1 cellular context compared by ENCODE assay signal in the genomic region with DNA sequence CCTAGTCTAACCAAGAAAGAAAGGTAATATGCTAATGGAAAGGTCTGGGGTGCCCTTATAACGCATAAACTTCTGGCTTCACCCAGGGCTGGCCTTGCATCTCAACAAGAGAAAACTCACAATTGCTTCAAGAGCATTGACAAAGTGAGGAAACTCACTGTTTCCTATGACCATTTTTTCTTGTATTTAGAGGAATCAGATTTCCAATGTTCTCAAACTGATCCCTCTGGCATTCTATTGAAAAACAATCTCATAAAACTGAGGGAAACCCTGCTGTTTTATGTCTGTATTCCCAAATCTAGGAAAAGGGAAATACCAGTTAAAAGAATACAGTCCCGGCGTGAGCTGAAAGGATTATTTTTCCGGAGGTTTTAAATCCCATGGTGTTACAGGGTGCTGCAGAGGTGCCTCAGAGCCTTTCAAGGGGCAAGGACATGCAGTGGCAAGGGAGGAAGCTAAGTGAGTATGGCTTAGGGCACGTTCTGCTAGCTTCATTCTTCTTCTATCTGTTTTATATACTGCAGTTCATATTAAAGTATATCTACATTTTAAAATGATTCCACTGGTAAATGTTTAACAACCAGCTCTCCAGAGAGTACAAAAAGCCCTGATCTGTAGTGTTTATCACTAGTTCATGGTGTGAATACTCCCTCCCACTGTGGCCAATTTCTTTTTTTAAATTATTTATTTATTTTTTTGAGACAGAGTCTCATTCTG.
TF ChIP-seq lines count a peak whose summit lies in the region.

No MANE protein-coding gene starts in this region.

TF ChIP-seq in HEK293, 187 proteins besides CTCF, POLR2A, EP300 and RAD21 (continued from another document and continues in another):
- TF ChIP-seq MZF1 (tag by site-specific recombination; IDR thresholded peaks at IDR 0.05; ENCODE audit: borderline replicate concordance) (0 out of 2 replicates have a peak, but pooled peaks have one; percentile 10), ZNF394 (tag by site-specific recombination; IDR thresholded peaks at IDR 0.05; ENCODE audit: borderline replicate concordance) (no peak), ZBTB21 (tag by site-specific recombination; IDR thresholded peaks at IDR 0.05) (no peak), ZNF768 (tag by site-specific recombination; IDR thresholded peaks at IDR 0.05) (no peak), GLI2 (tag by site-specific recombination; IDR thresholded peaks at IDR 0.05; ENCODE audit: borderline replicate concordance, low read depth) (no peak), ZFP37 (tag by site-specific recombination; IDR thresholded peaks at IDR 0.05) (no peak), ZNF112 (tag by site-specific recombination; IDR thresholded peaks at IDR 0.05) (no peak), ZNF626 (tag by site-specific recombination; IDR thresholded peaks at IDR 0.05) (no peak), ZNF654 (tag by site-specific recombination; IDR thresholded peaks at IDR 0.05; ENCODE audit: low read depth) (0 out of 2 replicates have a peak, but pooled peaks have one; percentile 3), ZNF555 (tag by site-specific recombination; conservative IDR thresholded peaks at IDR 0.05) (no peak), BCL11B (tag by site-specific recombination; IDR thresholded peaks at IDR 0.05; ENCODE audit: low read depth) (no peak), ZBTB7A (tag by site-specific recombination; IDR thresholded peaks at IDR 0.05; ENCODE audit: low read depth) (no peak), ZNF501 (tag by site-specific recombination; IDR thresholded peaks at IDR 0.05) (peak; percentile 58; the same call in 1 of the 2 replicates), ZNF791 (tag by site-specific recombination; IDR thresholded peaks at IDR 0.05) (no peak), GFI1B (tag by site-specific recombination; IDR thresholded peaks at IDR 0.05) (no peak), ZNF629 (tag by site-specific recombination; IDR thresholded peaks at IDR 0.05) (0 out of 2 replicates have a peak, but pooled peaks have one; percentile 29), HOXC10 (CRISPR knock-in tag; IDR thresholded peaks at IDR 0.05) (no peak), ZNF24 (tag by site-specific recombination; IDR thresholded peaks at IDR 0.05) (no peak), ZBTB20 (tag by site-specific recombination; IDR thresholded peaks at IDR 0.05) (no peak), OVOL3 (tag by site-specific recombination; IDR thresholded peaks at IDR 0.05) (no peak), ZNF335 (tag by site-specific recombination; conservative IDR thresholded peaks at IDR 0.05) (no peak), ZNF701 (tag by site-specific recombination; IDR thresholded peaks at IDR 0.05) (no peak), YY2 (tag by site-specific recombination; IDR thresholded peaks at IDR 0.05) (no peak), ZBTB8A (tag by site-specific recombination; IDR thresholded peaks at IDR 0.05) (peak; percentile 49; the same call in 1 of the 2 replicates), ZNF155 (tag by site-specific recombination; IDR thresholded peaks at IDR 0.05) (no peak), ZFP41 (tag by site-specific recombination; IDR thresholded peaks at IDR 0.05; ENCODE audit: borderline replicate concordance) (no peak), ZNF621 (tag by site-specific recombination; IDR thresholded peaks at IDR 0.05) (no peak), ZFP69B (tag by site-specific recombination; IDR thresholded peaks at IDR 0.05) (no peak), MYNN (tag by site-specific recombination; IDR thresholded peaks at IDR 0.05; ENCODE audit: borderline replicate concordance) (no peak), ZNF624 (tag by site-specific recombination; IDR thresholded peaks at IDR 0.05) (no peak), ZNF114 (tag by site-specific recombination; IDR thresholded peaks at IDR 0.05) (no peak)
- TF ChIP-seq, protein P1, sequence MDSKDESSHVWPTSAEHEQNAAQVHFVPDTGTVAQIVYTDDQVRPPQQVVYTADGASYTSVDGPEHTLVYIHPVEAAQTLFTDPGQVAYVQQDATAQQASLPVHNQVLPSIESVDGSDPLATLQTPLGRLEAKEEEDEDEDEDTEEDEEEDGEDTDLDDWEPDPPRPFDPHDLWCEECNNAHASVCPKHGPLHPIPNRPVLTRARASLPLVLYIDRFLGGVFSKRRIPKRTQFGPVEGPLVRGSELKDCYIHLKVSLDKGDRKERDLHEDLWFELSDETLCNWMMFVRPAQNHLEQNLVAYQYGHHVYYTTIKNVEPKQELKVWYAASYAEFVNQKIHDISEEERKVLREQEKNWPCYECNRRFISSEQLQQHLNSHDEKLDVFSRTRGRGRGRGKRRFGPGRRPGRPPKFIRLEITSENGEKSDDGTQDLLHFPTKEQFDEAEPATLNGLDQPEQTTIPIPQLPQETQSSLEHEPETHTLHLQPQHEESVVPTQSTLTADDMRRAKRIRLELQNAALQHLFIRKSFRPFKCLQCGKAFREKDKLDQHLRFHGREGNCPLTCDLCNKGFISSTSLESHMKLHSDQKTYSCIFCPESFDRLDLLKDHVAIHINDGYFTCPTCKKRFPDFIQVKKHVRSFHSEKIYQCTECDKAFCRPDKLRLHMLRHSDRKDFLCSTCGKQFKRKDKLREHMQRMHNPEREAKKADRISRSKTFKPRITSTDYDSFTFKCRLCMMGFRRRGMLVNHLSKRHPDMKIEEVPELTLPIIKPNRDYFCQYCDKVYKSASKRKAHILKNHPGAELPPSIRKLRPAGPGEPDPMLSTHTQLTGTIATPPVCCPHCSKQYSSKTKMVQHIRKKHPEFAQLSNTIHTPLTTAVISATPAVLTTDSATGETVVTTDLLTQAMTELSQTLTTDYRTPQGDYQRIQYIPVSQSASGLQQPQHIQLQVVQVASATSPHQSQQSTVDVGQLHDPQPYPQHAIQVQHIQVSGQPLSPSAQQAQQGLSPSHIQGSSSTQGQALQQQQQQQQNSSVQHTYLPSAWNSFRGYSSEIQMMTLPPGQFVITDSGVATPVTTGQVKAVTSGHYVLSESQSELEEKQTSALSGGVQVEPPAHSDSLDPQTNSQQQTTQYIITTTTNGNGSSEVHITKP (tag by site-specific recombination; IDR thresholded peaks at IDR 0.05): no peak; the same call in 1 of the 2 replicates
- TF ChIP-seq, protein P2, sequence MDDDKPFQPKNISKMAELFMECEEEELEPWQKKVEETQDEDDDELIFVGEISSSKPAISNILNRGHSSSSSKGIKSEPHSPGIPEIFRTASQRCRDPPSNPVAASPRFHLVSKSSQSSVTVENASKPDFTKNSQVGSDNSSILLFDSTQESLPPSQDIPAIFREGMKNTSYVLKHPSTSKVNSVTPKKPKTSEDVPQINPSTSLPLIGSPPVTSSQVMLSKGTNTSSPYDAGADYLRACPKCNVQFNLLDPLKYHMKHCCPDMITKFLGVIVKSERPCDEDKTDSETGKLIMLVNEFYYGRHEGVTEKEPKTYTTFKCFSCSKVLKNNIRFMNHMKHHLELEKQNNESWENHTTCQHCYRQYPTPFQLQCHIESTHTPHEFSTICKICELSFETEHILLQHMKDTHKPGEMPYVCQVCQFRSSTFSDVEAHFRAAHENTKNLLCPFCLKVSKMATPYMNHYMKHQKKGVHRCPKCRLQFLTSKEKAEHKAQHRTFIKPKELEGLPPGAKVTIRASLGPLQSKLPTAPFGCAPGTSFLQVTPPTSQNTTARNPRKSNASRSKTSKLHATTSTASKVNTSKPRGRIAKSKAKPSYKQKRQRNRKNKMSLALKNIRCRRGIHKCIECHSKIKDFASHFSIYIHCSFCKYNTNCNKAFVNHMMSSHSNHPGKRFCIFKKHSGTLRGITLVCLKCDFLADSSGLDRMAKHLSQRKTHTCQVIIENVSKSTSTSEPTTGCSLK (tag by site-specific recombination; IDR thresholded peaks at IDR 0.05): no peak
- TF ChIP-seq, protein P3, sequence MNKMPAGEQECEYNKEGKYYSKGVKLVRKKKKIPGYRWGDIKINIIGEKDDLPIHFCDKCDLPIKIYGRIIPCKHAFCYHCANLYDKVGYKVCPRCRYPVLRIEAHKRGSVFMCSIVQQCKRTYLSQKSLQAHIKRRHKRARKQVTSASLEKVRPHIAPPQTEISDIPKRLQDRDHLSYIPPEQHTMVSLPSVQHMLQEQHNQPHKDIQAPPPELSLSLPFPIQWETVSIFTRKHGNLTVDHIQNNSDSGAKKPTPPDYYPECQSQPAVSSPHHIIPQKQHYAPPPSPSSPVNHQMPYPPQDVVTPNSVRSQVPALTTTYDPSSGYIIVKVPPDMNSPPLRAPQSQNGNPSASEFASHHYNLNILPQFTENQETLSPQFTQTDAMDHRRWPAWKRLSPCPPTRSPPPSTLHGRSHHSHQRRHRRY (tag by site-specific recombination; IDR thresholded peaks at IDR 0.05): no peak
- TF ChIP-seq, protein P4, sequence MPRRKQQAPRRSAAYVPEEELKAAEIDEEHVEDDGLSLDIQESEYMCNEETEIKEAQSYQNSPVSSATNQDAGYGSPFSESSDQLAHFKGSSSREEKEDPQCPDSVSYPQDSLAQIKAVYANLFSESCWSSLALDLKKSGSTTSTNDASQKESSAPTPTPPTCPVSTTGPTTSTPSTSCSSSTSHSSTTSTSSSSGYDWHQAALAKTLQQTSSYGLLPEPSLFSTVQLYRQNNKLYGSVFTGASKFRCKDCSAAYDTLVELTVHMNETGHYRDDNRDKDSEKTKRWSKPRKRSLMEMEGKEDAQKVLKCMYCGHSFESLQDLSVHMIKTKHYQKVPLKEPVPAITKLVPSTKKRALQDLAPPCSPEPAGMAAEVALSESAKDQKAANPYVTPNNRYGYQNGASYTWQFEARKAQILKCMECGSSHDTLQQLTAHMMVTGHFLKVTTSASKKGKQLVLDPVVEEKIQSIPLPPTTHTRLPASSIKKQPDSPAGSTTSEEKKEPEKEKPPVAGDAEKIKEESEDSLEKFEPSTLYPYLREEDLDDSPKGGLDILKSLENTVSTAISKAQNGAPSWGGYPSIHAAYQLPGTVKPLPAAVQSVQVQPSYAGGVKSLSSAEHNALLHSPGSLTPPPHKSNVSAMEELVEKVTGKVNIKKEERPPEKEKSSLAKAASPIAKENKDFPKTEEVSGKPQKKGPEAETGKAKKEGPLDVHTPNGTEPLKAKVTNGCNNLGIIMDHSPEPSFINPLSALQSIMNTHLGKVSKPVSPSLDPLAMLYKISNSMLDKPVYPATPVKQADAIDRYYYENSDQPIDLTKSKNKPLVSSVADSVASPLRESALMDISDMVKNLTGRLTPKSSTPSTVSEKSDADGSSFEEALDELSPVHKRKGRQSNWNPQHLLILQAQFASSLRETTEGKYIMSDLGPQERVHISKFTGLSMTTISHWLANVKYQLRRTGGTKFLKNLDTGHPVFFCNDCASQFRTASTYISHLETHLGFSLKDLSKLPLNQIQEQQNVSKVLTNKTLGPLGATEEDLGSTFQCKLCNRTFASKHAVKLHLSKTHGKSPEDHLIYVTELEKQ (tag by site-specific recombination; IDR thresholded peaks at IDR 0.05; ENCODE audit: borderline replicate concordance): no peak
- TF ChIP-seq, protein P5, sequence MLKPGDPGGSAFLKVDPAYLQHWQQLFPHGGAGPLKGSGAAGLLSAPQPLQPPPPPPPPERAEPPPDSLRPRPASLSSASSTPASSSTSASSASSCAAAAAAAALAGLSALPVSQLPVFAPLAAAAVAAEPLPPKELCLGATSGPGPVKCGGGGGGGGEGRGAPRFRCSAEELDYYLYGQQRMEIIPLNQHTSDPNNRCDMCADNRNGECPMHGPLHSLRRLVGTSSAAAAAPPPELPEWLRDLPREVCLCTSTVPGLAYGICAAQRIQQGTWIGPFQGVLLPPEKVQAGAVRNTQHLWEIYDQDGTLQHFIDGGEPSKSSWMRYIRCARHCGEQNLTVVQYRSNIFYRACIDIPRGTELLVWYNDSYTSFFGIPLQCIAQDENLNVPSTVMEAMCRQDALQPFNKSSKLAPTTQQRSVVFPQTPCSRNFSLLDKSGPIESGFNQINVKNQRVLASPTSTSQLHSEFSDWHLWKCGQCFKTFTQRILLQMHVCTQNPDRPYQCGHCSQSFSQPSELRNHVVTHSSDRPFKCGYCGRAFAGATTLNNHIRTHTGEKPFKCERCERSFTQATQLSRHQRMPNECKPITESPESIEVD (tag by site-specific recombination; IDR thresholded peaks at IDR 0.05): peak; percentile 99
- TF ChIP-seq, protein P6, sequence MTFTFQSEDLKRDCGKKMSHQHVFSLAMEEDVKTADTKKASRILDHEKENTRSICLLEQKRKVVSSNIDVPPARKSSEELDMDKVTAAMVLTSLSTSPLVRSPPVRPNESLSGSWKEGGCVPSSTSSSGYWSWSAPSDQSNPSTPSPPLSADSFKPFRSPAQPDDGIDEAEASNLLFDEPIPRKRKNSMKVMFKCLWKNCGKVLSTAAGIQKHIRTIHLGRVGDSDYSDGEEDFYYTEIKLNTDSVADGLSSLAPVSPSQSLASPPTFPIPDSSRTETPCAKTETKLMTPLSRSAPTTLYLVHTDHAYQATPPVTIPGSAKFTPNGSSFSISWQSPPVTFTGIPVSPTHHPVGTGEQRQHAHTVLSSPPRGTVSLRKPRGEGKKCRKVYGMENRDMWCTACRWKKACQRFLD (tag by site-specific recombination; IDR thresholded peaks at IDR 0.05): no peak
- TF ChIP-seq, protein P7, sequence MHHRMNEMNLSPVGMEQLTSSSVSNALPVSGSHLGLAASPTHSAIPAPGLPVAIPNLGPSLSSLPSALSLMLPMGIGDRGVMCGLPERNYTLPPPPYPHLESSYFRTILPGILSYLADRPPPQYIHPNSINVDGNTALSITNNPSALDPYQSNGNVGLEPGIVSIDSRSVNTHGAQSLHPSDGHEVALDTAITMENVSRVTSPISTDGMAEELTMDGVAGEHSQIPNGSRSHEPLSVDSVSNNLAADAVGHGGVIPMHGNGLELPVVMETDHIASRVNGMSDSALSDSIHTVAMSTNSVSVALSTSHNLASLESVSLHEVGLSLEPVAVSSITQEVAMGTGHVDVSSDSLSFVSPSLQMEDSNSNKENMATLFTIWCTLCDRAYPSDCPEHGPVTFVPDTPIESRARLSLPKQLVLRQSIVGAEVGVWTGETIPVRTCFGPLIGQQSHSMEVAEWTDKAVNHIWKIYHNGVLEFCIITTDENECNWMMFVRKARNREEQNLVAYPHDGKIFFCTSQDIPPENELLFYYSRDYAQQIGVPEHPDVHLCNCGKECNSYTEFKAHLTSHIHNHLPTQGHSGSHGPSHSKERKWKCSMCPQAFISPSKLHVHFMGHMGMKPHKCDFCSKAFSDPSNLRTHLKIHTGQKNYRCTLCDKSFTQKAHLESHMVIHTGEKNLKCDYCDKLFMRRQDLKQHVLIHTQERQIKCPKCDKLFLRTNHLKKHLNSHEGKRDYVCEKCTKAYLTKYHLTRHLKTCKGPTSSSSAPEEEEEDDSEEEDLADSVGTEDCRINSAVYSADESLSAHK (tag by site-specific recombination; IDR thresholded peaks at IDR 0.05): peak; percentile 67; the same call in 1 of the 2 replicates
- TF ChIP-seq, protein P8, sequence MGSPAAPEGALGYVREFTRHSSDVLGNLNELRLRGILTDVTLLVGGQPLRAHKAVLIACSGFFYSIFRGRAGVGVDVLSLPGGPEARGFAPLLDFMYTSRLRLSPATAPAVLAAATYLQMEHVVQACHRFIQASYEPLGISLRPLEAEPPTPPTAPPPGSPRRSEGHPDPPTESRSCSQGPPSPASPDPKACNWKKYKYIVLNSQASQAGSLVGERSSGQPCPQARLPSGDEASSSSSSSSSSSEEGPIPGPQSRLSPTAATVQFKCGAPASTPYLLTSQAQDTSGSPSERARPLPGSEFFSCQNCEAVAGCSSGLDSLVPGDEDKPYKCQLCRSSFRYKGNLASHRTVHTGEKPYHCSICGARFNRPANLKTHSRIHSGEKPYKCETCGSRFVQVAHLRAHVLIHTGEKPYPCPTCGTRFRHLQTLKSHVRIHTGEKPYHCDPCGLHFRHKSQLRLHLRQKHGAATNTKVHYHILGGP (tag by site-specific recombination; IDR thresholded peaks at IDR 0.05): peak; percentile 30; the same call in 1 of the 2 replicates
- TF ChIP-seq, protein P9, sequence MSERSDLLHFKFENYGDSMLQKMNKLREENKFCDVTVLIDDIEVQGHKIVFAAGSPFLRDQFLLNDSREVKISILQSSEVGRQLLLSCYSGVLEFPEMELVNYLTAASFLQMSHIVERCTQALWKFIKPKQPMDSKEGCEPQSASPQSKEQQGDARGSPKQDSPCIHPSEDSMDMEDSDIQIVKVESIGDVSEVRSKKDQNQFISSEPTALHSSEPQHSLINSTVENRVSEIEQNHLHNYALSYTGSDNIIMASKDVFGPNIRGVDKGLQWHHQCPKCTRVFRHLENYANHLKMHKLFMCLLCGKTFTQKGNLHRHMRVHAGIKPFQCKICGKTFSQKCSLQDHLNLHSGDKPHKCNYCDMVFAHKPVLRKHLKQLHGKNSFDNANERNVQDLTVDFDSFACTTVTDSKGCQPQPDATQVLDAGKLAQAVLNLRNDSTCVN (tag by site-specific recombination; optimal IDR thresholded peaks at IDR 0.05): no peak
